Comparison of ENCODE assay signal across 1 cellular context in genomic region chr9:83976372-83976771, GRCh38.
TF ChIP-seq lines count a peak whose summit lies in the region.

No MANE protein-coding gene starts in this region.

TF ChIP-seq in A549, 52 proteins besides CTCF, POLR2A, EP300 and RAD21 (continued from another document):
- TF ChIP-seq HMGXB4 (CRISPR knock-in tag; IDR thresholded peaks at IDR 0.05; ENCODE audit: borderline replicate concordance) (no peak), RNF2 (IDR thresholded peaks at IDR 0.05; ENCODE audit: borderline replicate concordance, low read depth) (no peak), CHD2 (IDR thresholded peaks at IDR 0.05; ENCODE audit: low read length, partially characterized antibody) (no peak), RFX5 (IDR thresholded peaks at IDR 0.05) (no peak), NPAS2 (CRISPR knock-in tag; IDR thresholded peaks at IDR 0.05; ENCODE audit: borderline replicate concordance) (no peak), REST (IDR thresholded peaks at IDR 0.05) (no peak), JUN (IDR thresholded peaks at IDR 0.05) (no peak), JUNB (IDR thresholded peaks at IDR 0.05) (no peak), USF2 (IDR thresholded peaks at IDR 0.05) (no peak)
TF ChIP-seq in A549: peak in this region for 0.
